In the genomic region with DNA sequence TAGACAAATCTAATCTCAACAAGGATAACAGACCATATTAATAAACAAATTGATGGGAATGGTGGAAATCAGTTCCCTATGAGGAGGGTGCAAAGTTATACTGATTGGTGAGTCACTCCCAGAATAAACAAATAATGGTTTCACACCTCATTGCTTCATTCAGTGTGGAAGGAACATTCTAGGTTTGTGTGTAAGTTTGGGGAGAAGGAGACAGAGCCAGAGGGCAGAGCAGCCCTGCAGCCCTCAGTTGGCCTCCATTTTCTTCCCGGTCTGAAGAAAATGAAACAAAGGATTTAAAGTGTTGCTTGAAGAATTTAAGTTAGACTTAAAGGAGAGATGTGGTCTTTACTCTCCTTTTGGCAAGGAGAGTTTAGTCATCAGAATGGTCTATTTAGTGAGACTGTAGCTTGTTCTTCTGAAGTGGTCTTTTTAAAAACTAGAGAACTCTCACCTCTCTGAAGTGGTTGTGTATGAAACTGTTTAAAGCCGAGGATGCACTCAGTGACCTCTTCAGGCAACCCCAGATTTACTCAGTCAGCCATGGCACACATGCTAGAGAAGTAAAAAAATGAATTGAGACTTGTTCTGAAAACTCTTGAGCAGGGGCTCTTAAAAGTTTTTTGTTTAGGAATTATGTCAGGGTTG, we compare ENCODE assay signal across 9 cellular contexts. TPM values are rescaled to one million over a fixed set of nuclear protein-coding genes. Genes with fewer than 3 reads are reported as not detected.
DNase-seq lines count a peak whose midpoint lies in the region; ATAC-seq, FAIRE-seq and TF ChIP-seq lines count a peak whose summit lies in the region.
"Had no signal": no experiment of that assay in that cellular context is flagged by ENCODE, and none has a peak within 500 bp of the region (broad histone marks: within the 10 kb centered on the region; RNA-seq: fewer than 3 reads in every experiment).

No MANE protein-coding gene starts in this region.

- intact Hi-C loops in K562 (cut with micrococcal nuclease): no loop called here
- intact Hi-C loops in adrenal gland (cut with DNase I): no loop called here

- CTCF ChIA-PET in K562 (lab: Yijun Ruan, JAX; ENCODE audit: low intra/inter-chr PET ratio): interaction anchor here (0.6 kb wide), 1 partner anchor 28 kb away, joined by 3 read pairs; no protein-coding TSS in a partner anchor

- H3K4me1 ChIP-seq in K562 (replicated peaks in 1 of 2; ENCODE audit: control insufficient read depth in 2 of 2, insufficient read depth in 2 of 2, low read length in 2 of 2) (peaks cover 34 to 61% of the 10 kb centered on the region in 2 experiments), adrenal gland (replicated peaks in 1 of 2) (no peaks in the 10 kb centered on the region)

- POLR2A ChIA-PET in K562 (lab: Yijun Ruan, JAX): interaction anchor here (1.1 kb wide), 1 partner anchor 147 kb away, joined by 5 read pairs; no protein-coding TSS in a partner anchor

- TF ChIP-seq CTCF in K562 (IDR thresholded peaks at IDR 0.05 in 2 of 3, conservative IDR thresholded peaks at IDR 0.05 in 1 of 3; ENCODE audit: insufficient read depth in 2 of 3, low read depth in 1 of 3, low read length in 3 of 3) (no peak), adrenal gland (IDR thresholded peaks at IDR 0.05) (no peak)

- no peak overlapping the region for H2AFZ ChIP-seq in K562 (ENCODE audit: low read depth, low read length)

- TF ChIP-seq EP300 in K562 (IDR thresholded peaks at IDR 0.05; ENCODE audit: low read length): no peak

- no peaks in the 10 kb centered on the region for H4K20me1 ChIP-seq in K562 (replicated peaks; ENCODE audit: control insufficient read depth, insufficient read depth, low read length)

- no peaks in the 10 kb centered on the region; a peak in 1 of 5 replicates for H3K27me3 ChIP-seq in K562 (ENCODE audit: control insufficient read depth in 2 of 2, insufficient read depth in 2 of 2, low read length in 2 of 2)
- H3K27me3 ChIP-seq in adrenal gland: no peaks in the 10 kb centered on the region

- peak; percentile 48 for ATAC-seq in GM19438 (IDR thresholded peaks at IDR 0.05; ENCODE audit: low read depth, unreplicated experiment)
- ATAC-seq in HG03159 (IDR thresholded peaks at IDR 0.05; ENCODE audit: unreplicated experiment): peak; percentile 63
- no peak for ATAC-seq in K562

- no peaks in the 10 kb centered on the region for H3K9me3 ChIP-seq in K562 (replicated peaks; ENCODE audit: control insufficient read depth, insufficient read depth, low read depth, low read length)
- no peaks in the 10 kb centered on the region for H3K9me3 ChIP-seq in adrenal gland (replicated peaks in 1 of 3)

- no peak for TF ChIP-seq POLR2A in K562 (conservative IDR thresholded peaks at IDR 0.05)
- TF ChIP-seq POLR2A in adrenal gland (IDR thresholded peaks at IDR 0.05): no peak

- peak overlapping the region; percentile 19; the same call in 1 of the 2 replicates for H3K4me2 ChIP-seq in K562 (ENCODE audit: insufficient read depth, low read length)

- no peak for TF ChIP-seq RAD21 in K562 (CRISPR knock-in tag; conservative IDR thresholded peaks at IDR 0.05 in 1 of 2, IDR thresholded peaks at IDR 0.05 in 1 of 2)

- H3K36me3 ChIP-seq in K562 (ENCODE audit: control insufficient read depth, insufficient read depth, low read length): peaks cover 81% of the 10 kb centered on the region
- no peaks in the 10 kb centered on the region for H3K36me3 ChIP-seq in adrenal gland (replicated peaks in 1 of 2)

- peaks cover 55% of the 10 kb centered on the region for H3K79me2 ChIP-seq in K562 (ENCODE audit: control insufficient read depth, insufficient read depth, low read length)

- peak; percentile 22 for DNase-seq in DMS53 treated with DMSO at 0.1 percent for 48 hours (lab: John Stamatoyannopoulos, UW; ENCODE audit: unreplicated experiment)
- no peak for DNase-seq in K562 (ENCODE audit: extremely low read depth in 1 of 4, low spot score in 3 of 4)
- DNase-seq in NOMO-1 treated with DMSO at 0.1 percent for 48 hours (lab: John Stamatoyannopoulos, UW; ENCODE audit: unreplicated experiment): no peak
- no peak for DNase-seq in HuH-7.5 (ENCODE audit: low spot score)
- no peak for DNase-seq in activated gamma-delta T cell treated with Interleukin-2 at 50 U/mL for 16 hours
- DNase-seq in adrenal gland: no peak

- no peaks in the 10 kb centered on the region for H3K9me1 ChIP-seq in K562 (ENCODE audit: control insufficient read depth, insufficient read depth, low read length)

- no peak overlapping the region for H3K4me3 ChIP-seq in K562
- no peak overlapping the region for H3K4me3 ChIP-seq in adrenal gland

- WGBS in K562 (ENCODE audit: insufficient coverage, low coverage, missing lambda C conversion rate): 37% methylated on average over 2 of the region's 2 CpGs
- 56 to 75% (median 62%) methylated on average over 2 of the region's 2 CpGs for WGBS in adrenal gland, 4 donors

- BruUV-seq in K562 (replicated peaks; lab: Mats Ljungman, UMichigan): no TSS peak

- H3K9ac ChIP-seq in K562 (ENCODE audit: insufficient read depth in 1 of 2, low read depth in 2 of 2, low read length in 2 of 2): no peak overlapping the region

- in situ Hi-C loops in K562 (cut with MboI): no loop called here

- H3K27ac ChIP-seq in K562 (ENCODE audit: extremely low read depth, low read depth, low read length): peak overlapping the region; percentile 33; the same call in 2 of the 3 replicates
- H3K27ac ChIP-seq in adrenal gland: no peak overlapping the region

- no peak for FAIRE-seq in K562 (lab: Jason Lieb, UNC)

TF ChIP-seq in K562, 482 proteins besides CTCF, POLR2A, EP300 and RAD21:
- no peak for TF ChIP-seq ZNF3 (CRISPR knock-in tag; IDR thresholded peaks at IDR 0.05)
- TF ChIP-seq, protein P1, sequence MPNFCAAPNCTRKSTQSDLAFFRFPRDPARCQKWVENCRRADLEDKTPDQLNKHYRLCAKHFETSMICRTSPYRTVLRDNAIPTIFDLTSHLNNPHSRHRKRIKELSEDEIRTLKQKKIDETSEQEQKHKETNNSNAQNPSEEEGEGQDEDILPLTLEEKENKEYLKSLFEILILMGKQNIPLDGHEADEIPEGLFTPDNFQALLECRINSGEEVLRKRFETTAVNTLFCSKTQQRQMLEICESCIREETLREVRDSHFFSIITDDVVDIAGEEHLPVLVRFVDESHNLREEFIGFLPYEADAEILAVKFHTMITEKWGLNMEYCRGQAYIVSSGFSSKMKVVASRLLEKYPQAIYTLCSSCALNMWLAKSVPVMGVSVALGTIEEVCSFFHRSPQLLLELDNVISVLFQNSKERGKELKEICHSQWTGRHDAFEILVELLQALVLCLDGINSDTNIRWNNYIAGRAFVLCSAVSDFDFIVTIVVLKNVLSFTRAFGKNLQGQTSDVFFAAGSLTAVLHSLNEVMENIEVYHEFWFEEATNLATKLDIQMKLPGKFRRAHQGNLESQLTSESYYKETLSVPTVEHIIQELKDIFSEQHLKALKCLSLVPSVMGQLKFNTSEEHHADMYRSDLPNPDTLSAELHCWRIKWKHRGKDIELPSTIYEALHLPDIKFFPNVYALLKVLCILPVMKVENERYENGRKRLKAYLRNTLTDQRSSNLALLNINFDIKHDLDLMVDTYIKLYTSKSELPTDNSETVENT (CRISPR knock-in tag; IDR thresholded peaks at IDR 0.05): no peak
- TF ChIP-seq CEBPG (CRISPR knock-in tag; IDR thresholded peaks at IDR 0.05): no peak
- peak in 1 of 2 experiments; percentile 41; a peak in 1 of 4 replicates for TF ChIP-seq CEBPG (tag; conservative IDR thresholded peaks at IDR 0.05 in 1 of 2, IDR thresholded peaks at IDR 0.05 in 1 of 2)
TF ChIP-seq in K562: peak in this region for 1.

RNA-seq across cellular contexts. Expression of a gene that starts 27.2 kb away (rescaled TPM):
- 53.3 and 122 TPM in 2 replicates for total RNA-seq in K562 (2011; cell fraction: chromatin; rRNA removed; ENCODE audit: low replicate concordance)
- total RNA-seq in K562 (2011; cell fraction: nucleolus; rRNA removed): 37.5 and 50.9 TPM in 2 replicates
- total RNA-seq in K562 (2011; cell fraction: nucleoplasm; rRNA removed): 76.8 and 139 TPM in 2 replicates
- 66.5 and 98.0 TPM in 2 replicates for total RNA-seq in K562 (2014; rRNA removed)
- 43.8 and 45.6 TPM in 2 replicates for total RNA-seq in K562 (2014; rRNA removed; fragmentation: Illumina TruSeq; extraction: Trizol)
- total RNA-seq in K562 (2015; rRNA removed; fragmentation: Illumina TruSeq; extraction: Trizol): 43.4 and 44.7 TPM in 2 replicates
- 85.3 and 96.6 TPM in 2 replicates for total RNA-seq in K562 (2021)
- polyA plus RNA-seq in K562 (2011; rRNA removed): 28.4 and 36.2 TPM in 2 replicates
- polyA plus RNA-seq in K562 (2011; cell fraction: cytosol; rRNA removed): 34.4 and 57.9 TPM in 2 replicates
- 43.0 and 50.8 TPM in 2 replicates for polyA plus RNA-seq in K562 (2011; cell fraction: nucleus; rRNA removed)
- 35.8 and 46.0 TPM in 2 replicates for polyA plus RNA-seq in K562 (2012)
- 37.3 and 50.3 TPM in 2 replicates for polyA plus RNA-seq in K562 (2014; fragmentation: Illumina TruSeq; extraction: Trizol)
- polyA plus RNA-seq in K562 (2014; fragmentation: Nextera tagmentation; extraction: Ambion mirVana): 10 to 100 TPM; 12.6 to 14.7 TPM
- polyA plus RNA-seq in K562 (2014; rRNA removed): 30.9 and 37.2 TPM in 2 replicates
- polyA minus RNA-seq in K562 (2011; rRNA and poly(A)+ RNA removed): 82.8 and 85.1 TPM in 2 replicates
- 60.8 and 72.3 TPM in 2 replicates for polyA minus RNA-seq in K562 (2011; cell fraction: cytosol; rRNA and poly(A)+ RNA removed)
- 77.0 and 96.0 TPM in 2 replicates for polyA minus RNA-seq in K562 (2011; cell fraction: nucleus; rRNA and poly(A)+ RNA removed)
- total RNA-seq in adrenal gland: 10 to 100 TPM in 6 of 8 donors, 1 to 10 TPM in 2; 3.2 to 31.5 (median 10.9) TPM
- polyA plus RNA-seq in adrenal gland: 1 to 10 TPM in 2 of 3 donors, under 1 TPM in 1; 0.98 to 2.7 (median 2.4) TPM
- total RNA-seq: RPMI7951 had no signal
